ENCODE assay signal across 25 cellular contexts in genomic region chr9:103713631-103714030, GRCh38.
"Had no signal": no experiment of that assay in that cellular context is flagged by ENCODE, and none has a peak within 500 bp of the region (broad histone marks: within the 10 kb centered on the region; RNA-seq: fewer than 3 reads in every experiment).

No MANE protein-coding gene starts in this region.

- H3K36me3 ChIP-seq: gastrocnemius medialis, prostate gland, tibial nerve, uterus had no signal

- H3K27ac Mint-ChIP-seq: activated naive CD4-positive, alpha-beta T cell treated with anti-CD3 and anti-CD28 coated beads, Interleukin-2, amount 10 ng/mL, durations not matched to agents 7 days and 5 days; naive B cell; stimulated activated naive CD8-positive, alpha-beta T cell treated with anti-CD3 and anti-CD28 coated beads, Interleukin-15, Interleukin-2, amounts not matched to agents 100 ng/mL and 50 ng/mL, for 24 hours had no signal

- ATAC-seq: gastrocnemius medialis, left lobe of liver, right cardiac atrium had no signal

- H3K4me1 Mint-ChIP-seq: activated naive CD4-positive, alpha-beta T cell treated with anti-CD3 and anti-CD28 coated beads, Interleukin-2, amount 10 ng/mL, durations not matched to agents 7 days and 5 days; naive B cell; neural crest cell had no signal

- H3K9me3 ChIP-seq: gastrocnemius medialis, prostate gland, uterus had no signal

- DNase-seq: activated CD4-positive, alpha-beta T cell treated with anti-CD3 and anti-CD28 coated beads for 1 hour; activated CD8-positive, alpha-beta memory T cell treated with anti-CD3 and anti-CD28 coated beads for 24 hours; activated CD8-positive, alpha-beta memory T cell treated with anti-CD3 and anti-CD28 coated beads, Interleukin-2, amount 50 U/mL, for 48 hours; activated effector memory CD4-positive, alpha-beta T cell treated with Interleukin-2 at 50 U/mL for 16 hours; activated naive CD4-positive, alpha-beta T cell treated with anti-CD3 and anti-CD28 coated beads, Interleukin-2, amount 10 ng/mL, durations not matched to agents 7 days and 5 days; activated T-cell treated with anti-CD3 and anti-CD28 coated beads, Interleukin-2, amount 50 U/mL, for 48 hours; caudate nucleus; dorsolateral prefrontal cortex; gastrocnemius medialis; head of caudate nucleus; kidney; naive B cell; right cardiac atrium; small intestine; stimulated activated CD4-positive, alpha-beta T cell treated with anti-CD3 and anti-CD28 coated beads, Interleukin-15, amount 100 ng/mL, for 24 hours; stimulated activated CD4-positive, alpha-beta T cell treated with anti-CD3 and anti-CD28 coated beads, Interleukin-2, amount 100 ng/mL, for 48 hours; T-helper 1 cell; T-helper 9 cell; uterus had no signal

- H3K27me3 ChIP-seq: dorsolateral prefrontal cortex, gastrocnemius medialis, tibial nerve, uterus had no signal

- H3K4me3 ChIP-seq: dorsolateral prefrontal cortex, gastrocnemius medialis, prostate gland, tibial nerve, uterus had no signal

- H3K4me1 ChIP-seq: gastrocnemius medialis, prostate gland, tibial nerve, uterus had no signal

- H3K27ac ChIP-seq: dorsolateral prefrontal cortex, epithelial cell of prostate, gastrocnemius medialis, prostate gland, tibial nerve, uterus had no signal

- H3K27me3 Mint-ChIP-seq: activated naive CD4-positive, alpha-beta T cell treated with anti-CD3 and anti-CD28 coated beads, Interleukin-2, amount 10 ng/mL, durations not matched to agents 7 days and 5 days; naive B cell; stimulated activated naive CD8-positive, alpha-beta T cell treated with anti-CD3 and anti-CD28 coated beads, Interleukin-15, Interleukin-2, amounts not matched to agents 100 ng/mL and 50 ng/mL, for 24 hours had no signal

- H3K36me3 Mint-ChIP-seq: activated naive CD4-positive, alpha-beta T cell treated with anti-CD3 and anti-CD28 coated beads, Interleukin-2, amount 10 ng/mL, durations not matched to agents 7 days and 5 days; naive B cell had no signal

- H3K4me3 Mint-ChIP-seq: activated naive CD4-positive, alpha-beta T cell treated with anti-CD3 and anti-CD28 coated beads, Interleukin-2, amount 10 ng/mL, durations not matched to agents 7 days and 5 days; naive B cell; neural crest cell; stimulated activated naive CD8-positive, alpha-beta T cell treated with anti-CD3 and anti-CD28 coated beads, Interleukin-15, Interleukin-2, amounts not matched to agents 100 ng/mL and 50 ng/mL, for 24 hours had no signal
